Comparison of ENCODE assay signal across 8 cellular contexts in the genomic region with DNA sequence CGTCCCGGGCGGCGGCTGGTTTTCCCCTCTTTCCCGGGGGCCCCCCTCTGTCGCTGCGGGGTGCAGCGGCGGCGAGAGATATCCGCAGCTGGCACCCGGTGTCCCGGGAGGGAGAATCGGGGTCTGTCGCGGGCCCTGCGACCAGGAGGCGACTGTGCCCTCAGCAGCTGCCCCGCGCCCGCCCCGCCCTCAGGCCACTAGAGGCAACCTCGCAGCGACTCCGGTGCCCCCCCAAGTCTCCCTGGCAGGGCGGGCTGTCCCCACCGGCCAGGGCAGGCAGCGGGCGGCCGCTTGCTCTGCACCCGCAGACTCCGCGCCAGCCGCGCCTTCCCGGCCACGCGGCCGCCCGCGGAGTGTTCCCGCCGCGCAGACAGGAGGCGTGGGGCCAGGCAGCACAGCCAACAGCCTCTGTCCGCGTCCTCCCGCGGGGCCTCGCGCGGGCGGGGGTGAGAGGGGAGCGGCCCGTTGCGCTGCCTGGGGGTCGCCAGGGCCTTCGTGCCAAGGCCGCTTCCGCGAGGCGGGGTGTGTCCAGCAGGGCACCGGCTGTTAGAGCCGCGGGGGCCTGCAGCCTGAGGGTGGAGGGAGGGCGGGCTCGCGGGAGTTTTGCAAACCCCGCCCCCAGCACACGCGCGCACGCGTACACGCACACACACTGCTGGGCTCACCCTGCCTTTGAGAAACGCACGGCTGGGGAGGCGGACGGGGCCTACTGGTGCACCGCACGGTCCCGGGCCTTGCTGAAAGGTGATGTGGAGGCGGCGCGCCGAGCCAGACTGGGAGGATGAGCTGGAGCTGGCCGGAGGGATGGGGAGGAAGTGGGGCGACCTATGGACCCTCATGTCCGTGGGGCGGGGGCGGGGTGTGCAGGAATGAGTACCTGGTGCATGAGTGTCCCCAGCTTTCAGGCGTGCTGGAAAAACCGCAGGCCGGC. TPM values are rescaled to one million over a fixed set of nuclear protein-coding genes. Genes with fewer than 3 reads are reported as not detected.
DNase-seq lines count a peak whose midpoint lies in the region; ATAC-seq and TF ChIP-seq lines count a peak whose summit lies in the region.

No MANE protein-coding gene starts in this region.

- no peak; the same call in 1 of the 2 replicates for TF ChIP-seq CTCF in AG09319 (IDR thresholded peaks at IDR 0.05; ENCODE audit: low read depth, low read length)
- no peak for TF ChIP-seq CTCF in coronary artery (IDR thresholded peaks at IDR 0.05)

- peak; percentile 55 for TF ChIP-seq POLR2A in GM19099 (IDR thresholded peaks at IDR 0.05; ENCODE audit: extremely low read depth, insufficient read length, low read depth)

- DNase-seq in AG09319 (ENCODE audit: extremely low read depth, low read depth) (peak; percentile 45), coronary artery (ENCODE audit: low spot score) (peak; percentile 80), mucosa of gallbladder (ENCODE audit: low spot score) (peak; percentile 46), DMS79 (lab: John Stamatoyannopoulos, UW) (no peak)
- DNase-seq in activated CD4-positive, alpha-beta T cell treated with anti-CD3 and anti-CD28 coated beads, Interleukin-2, amount 10 ng/mL, durations not matched to agents 7 days and 5 days = peak; percentile 65
- DNase-seq in stimulated activated CD8-positive, alpha-beta memory T cell treated with anti-CD3 and anti-CD28 coated beads, Interleukin-7, amount 100 ng/mL, for 48 hours (ENCODE audit: extremely low read depth in 1 of 2, low read depth in 1 of 2) = peak; percentile 46 to 50

- no peaks in the 10 kb centered on the region for H3K9me3 Mint-ChIP-seq in activated CD4-positive, alpha-beta T cell treated with anti-CD3 and anti-CD28 coated beads, Interleukin-2, amount 10 ng/mL, durations not matched to agents 7 days and 5 days

- H3K27ac ChIP-seq in coronary artery = peak overlapping the region; percentile 50 to 75

- peaks cover 7% of the 10 kb centered on the region for H3K4me1 Mint-ChIP-seq in activated CD4-positive, alpha-beta T cell treated with anti-CD3 and anti-CD28 coated beads, Interleukin-2, amount 10 ng/mL, durations not matched to agents 7 days and 5 days

- H3K27ac Mint-ChIP-seq in activated CD4-positive, alpha-beta T cell treated with anti-CD3 and anti-CD28 coated beads, Interleukin-2, amount 10 ng/mL, durations not matched to agents 7 days and 5 days = no peak overlapping the region

- H3K4me3 ChIP-seq in coronary artery = peak overlapping the region; percentile 74

- CTCF ChIA-PET in activated CD4-positive, alpha-beta T cell treated with anti-CD3 and anti-CD28 coated beads, Interleukin-2, amount 10 ng/mL, durations not matched to agents 7 days and 5 days (lab: Charles Lee) = interaction anchor here (1.0 kb wide), 1 partner anchor 8 kb away, joined by 3 read pairs; no protein-coding TSS in a partner anchor

- H3K36me3 Mint-ChIP-seq in activated CD4-positive, alpha-beta T cell treated with anti-CD3 and anti-CD28 coated beads, Interleukin-2, amount 10 ng/mL, durations not matched to agents 7 days and 5 days (ENCODE audit: low read depth) = peaks cover 9% of the 10 kb centered on the region

- peak overlapping the region; percentile 67 for H3K4me3 Mint-ChIP-seq in activated CD4-positive, alpha-beta T cell treated with anti-CD3 and anti-CD28 coated beads, Interleukin-2, amount 10 ng/mL, durations not matched to agents 7 days and 5 days

- POLR2A ChIA-PET in activated CD4-positive, alpha-beta T cell treated with anti-CD3 and anti-CD28 coated beads, Interleukin-2, amount 10 ng/mL, durations not matched to agents 7 days and 5 days (lab: Charles Lee) = no interaction called here

- H3K27me3 Mint-ChIP-seq in activated CD4-positive, alpha-beta T cell treated with anti-CD3 and anti-CD28 coated beads, Interleukin-2, amount 10 ng/mL, durations not matched to agents 7 days and 5 days = no peaks in the 10 kb centered on the region

- ATAC-seq in HG03460 (IDR thresholded peaks at IDR 0.05; ENCODE audit: unreplicated experiment) = peak; percentile 62

RNA-seq across cellular contexts. Expression of a gene that starts 41.4 kb away (rescaled TPM):
- under 1 TPM; 0.22 to 0.33 TPM for total RNA-seq in activated CD4-positive, alpha-beta T cell treated with anti-CD3 and anti-CD28 coated beads, Interleukin-2, amount 10 ng/mL, durations not matched to agents 7 days and 5 days
- total RNA-seq in mucosa of gallbladder = 7.7 TPM
